23 cellular contexts compared by ENCODE assay signal in genomic region chr6:154345811-154346210, GRCh38. TPM values are rescaled to one million over a fixed set of nuclear protein-coding genes. Genes with fewer than 3 reads are reported as not detected.
DNase-seq lines count a peak whose midpoint lies in the region; ATAC-seq and TF ChIP-seq lines count a peak whose summit lies in the region.
"Had no signal": no experiment of that assay in that cellular context is flagged by ENCODE, and none has a peak within 500 bp of the region (broad histone marks: within the 10 kb centered on the region; RNA-seq: fewer than 3 reads in every experiment).

No MANE protein-coding gene starts in this region.

- no peaks in the 10 kb centered on the region for H3K36me3 ChIP-seq in SJCRH30
- no peaks in the 10 kb centered on the region for H3K36me3 ChIP-seq in esophagus muscularis mucosa
- H3K36me3 ChIP-seq in thyroid gland = no peaks in the 10 kb centered on the region
- no peaks in the 10 kb centered on the region for H3K36me3 ChIP-seq in vagina
- H3K36me3 ChIP-seq: BE2C, HAP-1 had no signal

- H3K27me3 ChIP-seq in HL-60 (ENCODE audit: insufficient read depth, poor library complexity, severe bottlenecking) (no peaks in the 10 kb centered on the region), SJCRH30 (no peaks in the 10 kb centered on the region), esophagus muscularis mucosa (no peaks in the 10 kb centered on the region), thyroid gland (no peaks in the 10 kb centered on the region), vagina (no peaks in the 10 kb centered on the region)
- H3K27me3 ChIP-seq: BE2C; BLaER1 treated with 17β-estradiol and CSF1 and Interleukin-3, amounts not matched to agents 10 nM and 100 nM had no signal

- WGBS in esophagus muscularis mucosa = 95% methylated on average over 4 of the region's 4 CpGs
- WGBS in thyroid gland, 2 donors = 73 to 92% methylated on average over 4 of the region's 4 CpGs

- no peak for TF ChIP-seq EP300 in esophagus muscularis mucosa (IDR thresholded peaks at IDR 0.05)

- DNase-seq in HL-60 (ENCODE audit: low read depth in 1 of 2, low spot score in 1 of 2) (peak in 1 of 2 experiments; percentile 51), SJCRH30 (peak; percentile 53 to 56), esophagus muscularis mucosa (ENCODE audit: extremely low spot score) (peak; percentile 37), thyroid gland (peak; percentile 27 to 40), vagina (ENCODE audit: extremely low spot score in 2 of 2) (no peak), NCI-H510A (lab: John Stamatoyannopoulos, UW) (no peak)
- DNase-seq: 8988T; ACHN; AML-193; BE2C; CD4-positive, alpha-beta T cell; CD8-positive, alpha-beta memory T cell; DMS 273 treated with DMSO at 0.1 percent for 48 hours; DMS79; EL; GDM1; HFFc6 had no signal

- intact Hi-C loops in esophagus muscularis mucosa (cut with DNase I) = no loop called here
- intact Hi-C loops in thyroid gland (cut with DNase I) = no loop called here
- intact Hi-C loops in vagina (cut with DNase I) = no loop called here

- H3K4me1 ChIP-seq in SJCRH30 = peaks cover 15% of the 10 kb centered on the region
- H3K4me1 ChIP-seq in esophagus muscularis mucosa = peaks cover 0 to 9% (median 0%) of the 10 kb centered on the region in 4 donors
- H3K4me1 ChIP-seq in thyroid gland = peaks cover 38 to 53% of the 10 kb centered on the region in 2 donors
- no peaks in the 10 kb centered on the region for H3K4me1 ChIP-seq in vagina
- H3K4me1 ChIP-seq: A549 had no signal

- H3K27ac ChIP-seq in HL-60 (replicated peaks) (peak overlapping the region; percentile 24), SJCRH30 (no peak overlapping the region), esophagus muscularis mucosa (replicated peaks in 1 of 4) (no peak overlapping the region), thyroid gland (peak overlapping the region; percentile 88 to 98 (median 94)), vagina (no peak overlapping the region)
- H3K27ac ChIP-seq: A549; BLaER1 treated with 17β-estradiol and CSF1 and Interleukin-3, amounts not matched to agents 10 nM and 100 nM had no signal

- H3K9me3 ChIP-seq in SJCRH30 (replicated peaks) (0 out of 2 replicates have a peak, but pooled peaks cover 2% of the 10 kb centered on the region), esophagus muscularis mucosa (no peaks in the 10 kb centered on the region), thyroid gland (no peaks in the 10 kb centered on the region), vagina (no peaks in the 10 kb centered on the region)
- H3K9me3 ChIP-seq: BE2C, HAP-1 had no signal

- ATAC-seq in GM19023 (IDR thresholded peaks at IDR 0.05; ENCODE audit: unreplicated experiment) = no peak
- ATAC-seq: A549, GM12878, GM23338 had no signal

- TF ChIP-seq POLR2A in esophagus muscularis mucosa (IDR thresholded peaks at IDR 0.05; ENCODE audit: low read depth) (no peak), thyroid gland (IDR thresholded peaks at IDR 0.05) (peak in 1 of 2 donors; percentile 7), vagina (IDR thresholded peaks at IDR 0.05) (no peak)

- no peak overlapping the region for H3K4me3 ChIP-seq in HL-60 (replicated peaks; ENCODE audit: insufficient read depth, low read length)
- no peak overlapping the region for H3K4me3 ChIP-seq in SJCRH30
- no peak overlapping the region for H3K4me3 ChIP-seq in esophagus muscularis mucosa
- H3K4me3 ChIP-seq in thyroid gland (replicated peaks in 1 of 3) = peak overlapping the region in 2 of 3 donors; percentile 18 to 63
- H3K4me3 ChIP-seq in vagina = no peak overlapping the region
- H3K4me3 ChIP-seq: A549, GM12878, GM23338, HAP-1 had no signal

- TF ChIP-seq CTCF in HL-60 (IDR thresholded peaks at IDR 0.05; ENCODE audit: insufficient read depth, low read length) = no peak
- TF ChIP-seq CTCF in esophagus muscularis mucosa (IDR thresholded peaks at IDR 0.05) = no peak
- no peak for TF ChIP-seq CTCF in thyroid gland (IDR thresholded peaks at IDR 0.05)
- no peak for TF ChIP-seq CTCF in vagina (IDR thresholded peaks at IDR 0.05)

RNA-seq across cellular contexts. Expression of gene IPCEF1, which starts 10.8 kb away (rescaled TPM):
- 1.5 and 2.3 TPM in 2 replicates for total RNA-seq in SJCRH30 (2014; rRNA removed; shearing (Covaris generic))
- total RNA-seq in esophagus muscularis mucosa (1 to 10 TPM in 2 of 4 donors, under 1 TPM in 2; 0.63 to 2.7 (median 1.2) TPM), thyroid gland (10 to 100 TPM; 34.4 to 86.4 (median 73.6) TPM), vagina (2.0 TPM)

Comparison
In these comparisons a context has a peak if more than half of its experiments do, and no peak if none do; other contexts are left out.
1. DNase-seq: peak in SJCRH30 (2 of 2), esophagus muscularis mucosa (single experiment) and thyroid gland (2 of 2); none in vagina (0 of 2) and NCI-H510A (single experiment).
2. H3K27ac ChIP-seq: peak in HL-60 (single experiment) and thyroid gland (3 of 3); none in SJCRH30 (single experiment), esophagus muscularis mucosa (0 of 4) and vagina (single experiment).
3. H3K4me3 ChIP-seq: peak in thyroid gland (2 of 3); none in HL-60 (single experiment), SJCRH30 (single experiment), esophagus muscularis mucosa (0 of 4) and vagina (0 of 2).
4. RNA of gene IPCEF1, which starts 10.8 kb away (total RNA-seq): 34.4 to 86.4 TPM in thyroid gland; 2.0 TPM in vagina (single experiment), 0.63 to 2.7 TPM in esophagus muscularis mucosa and 1.5 to 2.3 TPM in SJCRH30; every median in the first group is over 4 times any median in the second.